3 cellular contexts compared by ENCODE assay signal in genomic region chr10:12825255-12825654, GRCh38.
A peak's percentile ranks its signal among the peaks of the same experiment; 100 is the strongest.
TF ChIP-seq lines count a peak whose summit lies in the region.

No MANE protein-coding gene starts in this region.

TF ChIP-seq in A549, 52 proteins besides CTCF, POLR2A, EP300 and RAD21:
- TF ChIP-seq HOXB5 (CRISPR knock-in tag; IDR thresholded peaks at IDR 0.05) (no peak), PHF8 (IDR thresholded peaks at IDR 0.05; ENCODE audit: borderline replicate concordance, low read depth) (no peak), EHMT2 (IDR thresholded peaks at IDR 0.05; ENCODE audit: low read depth) (no peak), ZC3H11A (IDR thresholded peaks at IDR 0.05) (no peak)

TF ChIP-seq in IMR-90, 13 proteins besides CTCF, POLR2A, EP300 and RAD21:
- TF ChIP-seq CEBPB (IDR thresholded peaks at IDR 0.05; ENCODE audit: low read depth, low read length), result peak; percentile 18; the same call in 1 of the 2 replicates
- no peak for TF ChIP-seq MXI1 (IDR thresholded peaks at IDR 0.05; ENCODE audit: borderline replicate concordance, low read depth, low read length)
- TF ChIP-seq USF2 (IDR thresholded peaks at IDR 0.05; ENCODE audit: low read depth, low read length), result no peak

TF ChIP-seq in HEK293T, 16 proteins besides CTCF, POLR2A, EP300 and RAD21 (continued from another document):
- TF ChIP-seq CTBP1 (IDR thresholded peaks at IDR 0.05; ENCODE audit: borderline replicate concordance) (no peak), L3MBTL2 (conservative IDR thresholded peaks at IDR 0.05) (no peak), PKNOX1 (IDR thresholded peaks at IDR 0.05) (no peak), TARDBP (IDR thresholded peaks at IDR 0.05) (no peak), FOXM1 (IDR thresholded peaks at IDR 0.05; ENCODE audit: borderline replicate concordance) (no peak), FOXA1 (IDR thresholded peaks at IDR 0.05) (no peak), NFRKB (IDR thresholded peaks at IDR 0.05) (no peak), ELF4 (IDR thresholded peaks at IDR 0.05) (no peak), SUZ12 (IDR thresholded peaks at IDR 0.05) (no peak)
